Comparison of ENCODE assay signal across 15 cellular contexts in the genomic region with DNA sequence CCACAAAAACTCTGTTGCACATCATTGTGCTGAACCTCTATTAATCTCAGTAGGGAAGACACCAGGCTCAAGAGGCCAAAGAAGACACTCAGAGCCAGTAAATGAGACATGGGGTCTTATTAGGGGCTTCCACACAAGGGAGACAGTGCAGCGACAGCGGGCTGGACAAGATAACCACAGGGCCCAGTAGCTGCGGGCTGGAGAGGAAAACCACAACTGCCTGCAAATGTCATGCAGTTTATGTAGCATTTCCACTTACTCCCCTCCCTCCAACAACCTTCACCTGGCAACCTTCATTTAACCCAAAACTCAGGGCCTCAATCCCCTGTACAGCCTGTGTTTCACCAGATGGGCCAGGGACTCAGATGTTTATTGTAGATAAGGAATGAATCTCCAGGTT.
DNase-seq lines count a peak whose midpoint lies in the region; ATAC-seq and TF ChIP-seq lines count a peak whose summit lies in the region.
"Had no signal": no experiment of that assay in that cellular context is flagged by ENCODE, and none has a peak within 500 bp of the region (broad histone marks: within the 10 kb centered on the region; RNA-seq: fewer than 3 reads in every experiment).

No MANE protein-coding gene starts in this region.

- TF ChIP-seq EP300 in esophagus muscularis mucosa (IDR thresholded peaks at IDR 0.05): no peak

- no peak for TF ChIP-seq CTCF in activated CD8-positive, alpha-beta T cell treated with anti-CD3 and anti-CD28 coated beads for 36 hours (IDR thresholded peaks at IDR 0.05)
- TF ChIP-seq CTCF in esophagus muscularis mucosa (IDR thresholded peaks at IDR 0.05): no peak
- TF ChIP-seq CTCF in omental fat pad (IDR thresholded peaks at IDR 0.05): no peak

- no peak overlapping the region for H3K27ac Mint-ChIP-seq in activated CD8-positive, alpha-beta T cell treated with anti-CD3 and anti-CD28 coated beads, Interleukin-2, amount 10 ng/mL, durations not matched to agents 7 days and 5 days
- no peak overlapping the region for H3K27ac Mint-ChIP-seq in activated CD8-positive, alpha-beta T cell treated with anti-CD3 and anti-CD28 coated beads for 36 hours
- H3K27ac Mint-ChIP-seq: GM23338 had no signal

- peaks cover 0 to 4% (median 0%) of the 10 kb centered on the region in 4 donors for H3K9me3 ChIP-seq in esophagus muscularis mucosa

- H3K27ac ChIP-seq in esophagus muscularis mucosa (replicated peaks in 1 of 4): no peak overlapping the region
- H3K27ac ChIP-seq: C4-2B had no signal

- ATAC-seq in activated CD8-positive, alpha-beta T cell treated with anti-CD3 and anti-CD28 coated beads, Interleukin-2, amount 10 ng/mL, durations not matched to agents 7 days and 5 days: no peak
- no peak for ATAC-seq in activated CD8-positive, alpha-beta T cell treated with anti-CD3 and anti-CD28 coated beads for 36 hours
- ATAC-seq in omental fat pad (ENCODE audit: low FRiP score): no peak
- ATAC-seq: GM23338 had no signal

- POLR2A ChIA-PET in activated CD8-positive, alpha-beta T cell treated with anti-CD3 and anti-CD28 coated beads, Interleukin-2, amount 10 ng/mL, durations not matched to agents 7 days and 5 days (lab: Charles Lee): no interaction called here
- POLR2A ChIA-PET in activated CD8-positive, alpha-beta T cell treated with anti-CD3 and anti-CD28 coated beads for 36 hours (lab: Charles Lee): no interaction called here

- no peaks in the 10 kb centered on the region for H3K36me3 Mint-ChIP-seq in activated CD8-positive, alpha-beta T cell treated with anti-CD3 and anti-CD28 coated beads, Interleukin-2, amount 10 ng/mL, durations not matched to agents 7 days and 5 days (ENCODE audit: low read depth)
- H3K36me3 Mint-ChIP-seq in activated CD8-positive, alpha-beta T cell treated with anti-CD3 and anti-CD28 coated beads for 36 hours (ENCODE audit: low read depth): no peaks in the 10 kb centered on the region

- H3K9me3 Mint-ChIP-seq in activated CD8-positive, alpha-beta T cell treated with anti-CD3 and anti-CD28 coated beads, Interleukin-2, amount 10 ng/mL, durations not matched to agents 7 days and 5 days (ENCODE audit: insufficient read depth): no peaks in the 10 kb centered on the region
- peaks cover 2% of the 10 kb centered on the region for H3K9me3 Mint-ChIP-seq in activated CD8-positive, alpha-beta T cell treated with anti-CD3 and anti-CD28 coated beads for 36 hours

- H3K4me1 Mint-ChIP-seq in activated CD8-positive, alpha-beta T cell treated with anti-CD3 and anti-CD28 coated beads, Interleukin-2, amount 10 ng/mL, durations not matched to agents 7 days and 5 days (ENCODE audit: low read depth): peaks cover 18% of the 10 kb centered on the region
- peaks cover 6% of the 10 kb centered on the region for H3K4me1 Mint-ChIP-seq in activated CD8-positive, alpha-beta T cell treated with anti-CD3 and anti-CD28 coated beads for 36 hours (ENCODE audit: low read depth)
- H3K4me1 Mint-ChIP-seq: GM23338 had no signal

- H3K4me3 Mint-ChIP-seq in activated CD8-positive, alpha-beta T cell treated with anti-CD3 and anti-CD28 coated beads, Interleukin-2, amount 10 ng/mL, durations not matched to agents 7 days and 5 days: no peak overlapping the region
- no peak overlapping the region for H3K4me3 Mint-ChIP-seq in activated CD8-positive, alpha-beta T cell treated with anti-CD3 and anti-CD28 coated beads for 36 hours
- H3K4me3 Mint-ChIP-seq: GM23338 had no signal

- H3K4me1 ChIP-seq in esophagus muscularis mucosa: no peaks in the 10 kb centered on the region

- peaks cover 28% of the 10 kb centered on the region for H3K27me3 Mint-ChIP-seq in activated CD8-positive, alpha-beta T cell treated with anti-CD3 and anti-CD28 coated beads, Interleukin-2, amount 10 ng/mL, durations not matched to agents 7 days and 5 days (ENCODE audit: low read depth)
- peaks cover 2% of the 10 kb centered on the region for H3K27me3 Mint-ChIP-seq in activated CD8-positive, alpha-beta T cell treated with anti-CD3 and anti-CD28 coated beads for 36 hours

- no peaks in the 10 kb centered on the region for H3K27me3 ChIP-seq in esophagus muscularis mucosa

- intact Hi-C loops in activated CD8-positive, alpha-beta T cell treated with anti-CD3 and anti-CD28 coated beads for 36 hours (cut with micrococcal nuclease): loop anchor here (2.0 kb wide), 1 partner anchor 65 kb away; no protein-coding TSS in a partner anchor
- intact Hi-C loops in esophagus muscularis mucosa (cut with DNase I): no loop called here

- H3K36me3 ChIP-seq in esophagus muscularis mucosa: no peaks in the 10 kb centered on the region

- no peak for TF ChIP-seq POLR2A in esophagus muscularis mucosa (IDR thresholded peaks at IDR 0.05; ENCODE audit: low read depth)

- no peak overlapping the region for H3K4me3 ChIP-seq in Jurkat, Clone E6-1 (ENCODE audit: low read length)
- H3K4me3 ChIP-seq in esophagus muscularis mucosa: no peak overlapping the region
- H3K4me3 ChIP-seq: GM23338 had no signal

- 70% methylated on average over 3 of the region's 3 CpGs for WGBS in esophagus muscularis mucosa

- CTCF ChIA-PET in activated CD8-positive, alpha-beta T cell treated with anti-CD3 and anti-CD28 coated beads, Interleukin-2, amount 10 ng/mL, durations not matched to agents 7 days and 5 days (lab: Charles Lee): no interaction called here
- CTCF ChIA-PET in activated CD8-positive, alpha-beta T cell treated with anti-CD3 and anti-CD28 coated beads for 36 hours (lab: Charles Lee): interaction anchor here (1.0 kb wide), 1 partner anchor 16 kb away, joined by 4 read pairs; no protein-coding TSS in a partner anchor

- peak; percentile 28 for DNase-seq in activated CD8-positive, alpha-beta T cell treated with anti-CD3 and anti-CD28 coated beads, Interleukin-2, amount 10 ng/mL, durations not matched to agents 7 days and 5 days
- no peak for DNase-seq in activated CD8-positive, alpha-beta T cell treated with anti-CD3 and anti-CD28 coated beads for 36 hours
- DNase-seq in Jurkat, Clone E6-1 (ENCODE audit: low read depth, low spot score): peak; percentile 36
- DNase-seq in OCI-M1 (lab: John Stamatoyannopoulos, UW) (peak; percentile 37), esophagus muscularis mucosa (ENCODE audit: extremely low spot score) (peak; percentile 64), omental fat pad (ENCODE audit: low spot score) (no peak), activated gamma-delta T cell treated with Interleukin-2 at 50 U/mL for 16 hours (no peak)
- no peak for DNase-seq in activated effector memory CD4-positive, alpha-beta T cell treated with Interleukin-2 at 50 U/mL for 16 hours
- DNase-seq: ACHN; CD4-positive, alpha-beta memory T cell; DMS79 treated with DMSO at 0.1 percent for 48 hours; EL; H7 had no signal

Comparison
In these comparisons a context has a peak if more than half of its experiments do, and no peak if none do; other contexts are left out.
1. DNase-seq: peak in activated CD8-positive, alpha-beta T cell treated with anti-CD3 and anti-CD28 coated beads, Interleukin-2, amount 10 ng/mL, durations not matched to agents 7 days and 5 days (single experiment), Jurkat, Clone E6-1 (single experiment), OCI-M1 (single experiment) and esophagus muscularis mucosa (single experiment); none in activated CD8-positive, alpha-beta T cell treated with anti-CD3 and anti-CD28 coated beads for 36 hours (single experiment), omental fat pad (single experiment), activated effector memory CD4-positive, alpha-beta T cell treated with Interleukin-2 at 50 U/mL for 16 hours (single experiment) and activated gamma-delta T cell treated with Interleukin-2 at 50 U/mL for 16 hours (single experiment).